8 cellular contexts compared by ENCODE assay signal in the genomic region with DNA sequence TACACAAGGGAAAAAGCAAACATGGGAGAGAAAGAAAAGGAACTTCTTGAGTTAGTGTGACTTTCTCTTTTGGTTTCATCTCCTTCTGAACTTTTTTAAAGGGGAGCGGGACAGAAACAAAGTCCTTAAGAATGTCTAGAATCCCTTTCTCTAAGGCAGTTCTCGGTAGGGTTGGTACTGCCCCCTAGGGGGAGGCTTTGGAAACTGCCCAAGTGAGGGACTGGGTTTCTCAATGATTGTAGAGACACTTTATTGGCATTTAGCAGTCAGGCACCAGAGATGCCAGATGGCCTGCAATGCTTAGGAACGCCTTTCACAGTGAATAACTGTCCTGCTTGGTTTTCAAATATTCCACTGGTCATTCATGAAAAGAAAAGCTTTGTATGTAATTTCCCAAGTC.
DNase-seq lines count a peak whose midpoint lies in the region; ATAC-seq and TF ChIP-seq lines count a peak whose summit lies in the region.

No MANE protein-coding gene starts in this region.

- H3K9ac ChIP-seq in OCI-LY1 (ENCODE audit: low read length), result no peak overlapping the region

- H3F3A ChIP-seq in OCI-LY1 (ENCODE audit: insufficient read depth, low read length), result no peaks in the 10 kb centered on the region

- no peak for TF ChIP-seq EP300 in transverse colon (IDR thresholded peaks at IDR 0.05; ENCODE audit: low read depth)

- H3K27ac Mint-ChIP-seq in CD4-positive, alpha-beta memory T cell, result no peak overlapping the region

- H3K27ac ChIP-seq in OCI-LY1 (ENCODE audit: low read depth, low read length, poor library complexity, severe bottlenecking) (no peak overlapping the region), transverse colon (no peak overlapping the region)
- H3K27ac ChIP-seq in CD4-positive, alpha-beta memory T cell (ENCODE audit: low read depth, low read length), result no peak overlapping the region

- H4K20me1 ChIP-seq in OCI-LY1 (ENCODE audit: insufficient read depth, low read length), result no peaks in the 10 kb centered on the region

- no peaks in the 10 kb centered on the region for H3K4me1 ChIP-seq in OCI-LY1 (ENCODE audit: insufficient read depth, low read length, severe bottlenecking)
- peaks cover 0 to 5% (median 0%) of the 10 kb centered on the region in 4 donors for H3K4me1 ChIP-seq in transverse colon
- no peaks in the 10 kb centered on the region for H3K4me1 ChIP-seq in CD4-positive, alpha-beta memory T cell (ENCODE audit: insufficient read depth, low read length)

- POLR2A ChIA-PET in CD4-positive, alpha-beta memory T cell (lab: Charles Lee; ENCODE audit: partially characterized antibody), result no interaction called here

- peak; percentile 81 for ATAC-seq in HG02759 (IDR thresholded peaks at IDR 0.05; ENCODE audit: unreplicated experiment)

- H3K27me3 Mint-ChIP-seq in CD4-positive, alpha-beta memory T cell, result peaks cover 0 to 3% of the 10 kb centered on the region in 2 donors

- H3K9me3 ChIP-seq in OCI-LY1 (ENCODE audit: low read length) (no peaks in the 10 kb centered on the region), transverse colon (no peaks in the 10 kb centered on the region)
- no peaks in the 10 kb centered on the region for H3K9me3 ChIP-seq in CD4-positive, alpha-beta memory T cell (ENCODE audit: control insufficient read depth in 1 of 2, low read length in 2 of 2)

- no peak overlapping the region for H3K4me2 ChIP-seq in OCI-LY1 (ENCODE audit: low read length)

- intact Hi-C loops in transverse colon (cut with DNase I; ENCODE audit: low total_unique reads), result no loop called here
- intact Hi-C loops in CD4-positive, alpha-beta memory T cell (cut with micrococcal nuclease), result no loop called here

- no peaks in the 10 kb centered on the region for H3K79me2 ChIP-seq in OCI-LY1 (ENCODE audit: insufficient read depth, low read length)

- H3K9me3 Mint-ChIP-seq in CD4-positive, alpha-beta memory T cell, result peaks cover 0 to 3% (median 0%) of the 10 kb centered on the region in 8 donors

- H3K27me3 ChIP-seq in OCI-LY1 (ENCODE audit: insufficient read depth, low read length), result no peaks in the 10 kb centered on the region
- no peaks in the 10 kb centered on the region for H3K27me3 ChIP-seq in transverse colon
- no peaks in the 10 kb centered on the region for H3K27me3 ChIP-seq in CD4-positive, alpha-beta memory T cell (ENCODE audit: insufficient read depth, low read length)

- H3K4me3 ChIP-seq in OCI-LY1 (ENCODE audit: low read depth, low read length, poor library complexity, severe bottlenecking), result no peak overlapping the region
- no peak overlapping the region for H3K4me3 ChIP-seq in transverse colon
- no peak overlapping the region for H3K4me3 ChIP-seq in CD4-positive, alpha-beta memory T cell (ENCODE audit: low read length in 2 of 2)

- in situ Hi-C loops in transverse colon (cut with MboI; ENCODE audit: low pct_ligation_motif_present in 1 of 4, low pct_unique_long_range_greater_than_20kb in 1 of 4, low sequenced_read_pairs in 3 of 4), result no loop called here

- H3K9me2 ChIP-seq in OCI-LY1 (ENCODE audit: low read depth, low read length), result no peaks in the 10 kb centered on the region

- no peaks in the 10 kb centered on the region for H3K4me1 Mint-ChIP-seq in CD4-positive, alpha-beta memory T cell

- no peak overlapping the region for H3K4me3 Mint-ChIP-seq in CD4-positive, alpha-beta memory T cell

- H2AFZ ChIP-seq in OCI-LY1 (ENCODE audit: low read length), result no peak overlapping the region

- peak; percentile 34 to 36 for DNase-seq in activated T-cell treated with anti-CD3 and anti-CD28 coated beads, Interleukin-2, amount 50 U/mL, for 48 hours
- DNase-seq in activated T-cell treated with anti-CD3 and anti-CD28 coated beads for 4 hours, result no peak
- DNase-seq in globus pallidus (ENCODE audit: low spot score), result peak; percentile 32
- peak; percentile 73 for DNase-seq in transverse colon
- no peak for DNase-seq in CD4-positive, alpha-beta memory T cell
- DNase-seq in germinal center (ENCODE audit: low spot score), result no peak

- 15 to 27% methylated on average over 3 of the region's 3 CpGs for WGBS in transverse colon (ENCODE audit: low coverage in 1 of 2), 2 donors

- TF ChIP-seq POLR2A in transverse colon (IDR thresholded peaks at IDR 0.05), result no peak

- CTCF ChIA-PET in CD4-positive, alpha-beta memory T cell (lab: Charles Lee; ENCODE audit: partially characterized antibody), result no interaction called here

- peak; percentile 67 for TF ChIP-seq CTCF in OCI-LY1 (IDR thresholded peaks at IDR 0.05; ENCODE audit: low read length)
- peak; percentile 25 to 64 (median 58) for TF ChIP-seq CTCF in transverse colon (IDR thresholded peaks at IDR 0.05)

- H3K36me3 ChIP-seq in OCI-LY1 (ENCODE audit: insufficient read depth, low read length) (no peaks in the 10 kb centered on the region), transverse colon (no peaks in the 10 kb centered on the region)
- H3K36me3 ChIP-seq in CD4-positive, alpha-beta memory T cell (ENCODE audit: insufficient read depth, low read length), result no peaks in the 10 kb centered on the region

- H3K36me3 Mint-ChIP-seq in CD4-positive, alpha-beta memory T cell, result no peaks in the 10 kb centered on the region

Comparison
In these comparisons a context has a peak if more than half of its experiments do, and no peak if none do; other contexts are left out.
1. DNase-seq: peak in activated T-cell treated with anti-CD3 and anti-CD28 coated beads, Interleukin-2, amount 50 U/mL, for 48 hours (2 of 2), globus pallidus (single experiment) and transverse colon (single experiment); none in activated T-cell treated with anti-CD3 and anti-CD28 coated beads for 4 hours (single experiment), CD4-positive, alpha-beta memory T cell (0 of 5) and germinal center (single experiment).